Comparison of ENCODE assay signal across 8 cellular contexts in genomic region chrX:47191331-47191730, GRCh38. TPM values are rescaled to one million over a fixed set of nuclear protein-coding genes. Genes with fewer than 3 reads are reported as not detected.
DNase-seq lines count a peak whose midpoint lies in the region; ATAC-seq and TF ChIP-seq lines count a peak whose summit lies in the region.

No MANE protein-coding gene starts in this region.

- H3K9me2 ChIP-seq in GM23248 (ENCODE audit: insufficient read depth) (no peaks in the 10 kb centered on the region), OCI-LY1 (ENCODE audit: low read depth, low read length) (no peaks in the 10 kb centered on the region)

- TF ChIP-seq CTCF in OCI-LY1 (IDR thresholded peaks at IDR 0.05; ENCODE audit: low read length), result no peak
- no peak for TF ChIP-seq CTCF in left ventricle myocardium inferior (IDR thresholded peaks at IDR 0.05; ENCODE audit: borderline replicate concordance)
- TF ChIP-seq CTCF in smooth muscle cell (IDR thresholded peaks at IDR 0.05; ENCODE audit: borderline replicate concordance, insufficient read depth, poor library complexity, severe bottlenecking), result no peak

- H3K27ac ChIP-seq in GM23248, result peak overlapping the region; percentile 58; the same call in 1 of the 2 replicates
- H3K27ac ChIP-seq in OCI-LY1 (ENCODE audit: low read depth, low read length, poor library complexity, severe bottlenecking), result peak overlapping the region; percentile 98
- peak overlapping the region; percentile 33 for H3K27ac ChIP-seq in left ventricle myocardium inferior (replicated peaks)
- H3K27ac ChIP-seq in smooth muscle cell (ENCODE audit: low read depth), result no peak overlapping the region

- H3K4me2 ChIP-seq in GM23248 (ENCODE audit: unreplicated experiment), result peak overlapping the region; percentile 86
- peak overlapping the region; percentile 96 for H3K4me2 ChIP-seq in OCI-LY1 (ENCODE audit: low read length)
- peak overlapping the region; percentile 88 for H3K4me2 ChIP-seq in smooth muscle cell

- H3K4me3 ChIP-seq in GM23248 (peak overlapping the region; percentile 91), OCI-LY1 (ENCODE audit: low read depth, low read length, poor library complexity, severe bottlenecking) (peak overlapping the region; percentile 91), left ventricle myocardium inferior (peak overlapping the region; percentile 71), smooth muscle cell (peak overlapping the region; percentile 62)

- peaks cover 19% of the 10 kb centered on the region; the same call in 1 of the 2 replicates for H3K4me1 ChIP-seq in GM23248 (ENCODE audit: insufficient read depth)
- peaks cover 33% of the 10 kb centered on the region for H3K4me1 ChIP-seq in OCI-LY1 (ENCODE audit: insufficient read depth, low read length, severe bottlenecking)
- H3K4me1 ChIP-seq in left ventricle myocardium inferior, result peaks cover 29% of the 10 kb centered on the region
- peaks cover 16% of the 10 kb centered on the region for H3K4me1 ChIP-seq in smooth muscle cell (ENCODE audit: low read depth)

- H3K36me3 ChIP-seq in GM23248 (ENCODE audit: low read depth) (no peaks in the 10 kb centered on the region), OCI-LY1 (ENCODE audit: insufficient read depth, low read length) (peaks cover 18% of the 10 kb centered on the region), left ventricle myocardium inferior (peaks cover 4% of the 10 kb centered on the region), smooth muscle cell (ENCODE audit: low read depth) (no peaks in the 10 kb centered on the region)

- 1 to 2% methylated on average over 19 to 23 of the region's 26 CpGs for WGBS in GM23248 (ENCODE audit: low coverage in 1 of 2, low lambda C conversion rate in 2 of 2, missing lambda C conversion rate in 2 of 2), 2 experiments
- WGBS in smooth muscle cell (ENCODE audit: low lambda C conversion rate), result 10% methylated on average over 24 of the region's 26 CpGs

- 0 out of 2 replicates have a peak, but pooled peaks cover 6% of the 10 kb centered on the region for H3F3A ChIP-seq in GM23248 (ENCODE audit: insufficient read depth)
- H3F3A ChIP-seq in OCI-LY1 (ENCODE audit: insufficient read depth, low read length), result no peaks in the 10 kb centered on the region
- H3F3A ChIP-seq in smooth muscle cell (ENCODE audit: low read depth), result no peaks in the 10 kb centered on the region

- in situ Hi-C loops in GM23248 (cut with MboI), result no loop called here

- peak overlapping the region; percentile 91 for H2AFZ ChIP-seq in GM23248
- H2AFZ ChIP-seq in OCI-LY1 (ENCODE audit: low read length), result no peak overlapping the region
- H2AFZ ChIP-seq in smooth muscle cell (ENCODE audit: low read depth), result peak overlapping the region; percentile 41

- no peaks in the 10 kb centered on the region for H3K27me3 ChIP-seq in GM23248 (replicated peaks; ENCODE audit: insufficient read depth)
- no peaks in the 10 kb centered on the region for H3K27me3 ChIP-seq in OCI-LY1 (ENCODE audit: insufficient read depth, low read length)
- H3K27me3 ChIP-seq in left ventricle myocardium inferior (ENCODE audit: low read depth), result no peaks in the 10 kb centered on the region
- H3K27me3 ChIP-seq in smooth muscle cell (ENCODE audit: low read depth), result no peaks in the 10 kb centered on the region

- H3K9ac ChIP-seq in GM23248, result peak overlapping the region; percentile 91
- peak overlapping the region; percentile 100 for H3K9ac ChIP-seq in OCI-LY1 (ENCODE audit: low read length)
- peak overlapping the region; percentile 20 for H3K9ac ChIP-seq in smooth muscle cell (ENCODE audit: low read depth)

- ATAC-seq in HG03045 (IDR thresholded peaks at IDR 0.05; ENCODE audit: unreplicated experiment), result no peak

- DNase-seq in GM23248, result peak; percentile 59
- peak; percentile 17 to 19 for DNase-seq in activated T-helper 1 cell treated with anti-CD3 and anti-CD28 coated beads, Interleukin-2, amount 50 U/mL, for 16 hours (ENCODE audit: low read depth in 1 of 2, low spot score in 1 of 2)
- DNase-seq in left ventricle myocardium inferior, result no peak
- DNase-seq in smooth muscle cell (lab: John Stamatoyannopoulos, UW; ENCODE audit: unreplicated experiment), result no peak
- no peak for DNase-seq in superior temporal gyrus (ENCODE audit: extremely low spot score)
- DNase-seq in inferior parietal cortex (ENCODE audit: extremely low spot score), result no peak

- H4K20me1 ChIP-seq in GM23248 (ENCODE audit: insufficient read depth) (no peaks in the 10 kb centered on the region), OCI-LY1 (ENCODE audit: insufficient read depth, low read length) (no peaks in the 10 kb centered on the region), smooth muscle cell (ENCODE audit: low read depth) (peaks cover 22% of the 10 kb centered on the region)

- intact Hi-C loops in left ventricle myocardium inferior (cut with micrococcal nuclease), result loop anchor here (10.0 kb wide), 1 partner anchor 193 kb away; no protein-coding TSS in a partner anchor

- no peaks in the 10 kb centered on the region for H3K9me3 ChIP-seq in GM23248 (ENCODE audit: low read depth)
- no peaks in the 10 kb centered on the region for H3K9me3 ChIP-seq in OCI-LY1 (ENCODE audit: low read length)
- H3K9me3 ChIP-seq in left ventricle myocardium inferior (replicated peaks), result no peaks in the 10 kb centered on the region
- no peaks in the 10 kb centered on the region for H3K9me3 ChIP-seq in smooth muscle cell (replicated peaks; ENCODE audit: low read depth)

- peaks cover 40% of the 10 kb centered on the region for H3K79me2 ChIP-seq in GM23248 (ENCODE audit: insufficient read depth)
- peaks cover 26% of the 10 kb centered on the region for H3K79me2 ChIP-seq in OCI-LY1 (ENCODE audit: insufficient read depth, low read length)
- H3K79me2 ChIP-seq in smooth muscle cell (ENCODE audit: low read depth), result peaks cover 27% of the 10 kb centered on the region

RNA-seq across cellular contexts. Expression of gene UBA1, which starts 2.3 kb away (rescaled TPM):
- 264 and 266 TPM in 2 replicates for total RNA-seq in GM23248 (2014; rRNA removed; shearing (Covaris generic))
- polyA plus RNA-seq in GM23248 (2016; fragmentation: Nextera tagmentation; extraction: Ambion mirVana), result 141 and 146 TPM in 2 replicates
- total RNA-seq in left ventricle myocardium inferior, result 99.8 TPM
- total RNA-seq in smooth muscle cell, result 223 and 233 TPM in 2 replicates
- 243 and 246 TPM in 2 replicates for polyA plus RNA-seq in smooth muscle cell

RNA-seq across cellular contexts. Expression of gene CDK16, which starts 27.1 kb away (rescaled TPM):
- total RNA-seq in GM23248 (2014; rRNA removed; shearing (Covaris generic)), result 89.5 and 97.8 TPM in 2 replicates
- polyA plus RNA-seq in GM23248 (2016; fragmentation: Nextera tagmentation; extraction: Ambion mirVana) (103 and 105 TPM in 2 replicates), smooth muscle cell (269 and 270 TPM in 2 replicates)
- total RNA-seq in left ventricle myocardium inferior (120 TPM), smooth muscle cell (118 and 176 TPM in 2 replicates)

RNA-seq across cellular contexts. Expression of gene USP11, which starts 41.5 kb away (rescaled TPM):
- 30.2 and 36.6 TPM in 2 replicates for total RNA-seq in GM23248 (2014; rRNA removed; shearing (Covaris generic))
- polyA plus RNA-seq in GM23248 (2016; fragmentation: Nextera tagmentation; extraction: Ambion mirVana) (61.4 and 61.5 TPM in 2 replicates), smooth muscle cell (211 and 221 TPM in 2 replicates)
- total RNA-seq in left ventricle myocardium inferior (42.2 TPM), smooth muscle cell (80.6 and 84.0 TPM in 2 replicates)

RNA-seq across cellular contexts. Expression of gene RBM10, which starts 46.3 kb away (rescaled TPM):
- 40.1 and 40.5 TPM in 2 replicates for total RNA-seq in GM23248 (2014; rRNA removed; shearing (Covaris generic))
- polyA plus RNA-seq in GM23248 (2016; fragmentation: Nextera tagmentation; extraction: Ambion mirVana) (28.4 and 30.6 TPM in 2 replicates), smooth muscle cell (39.2 and 42.7 TPM in 2 replicates)
- total RNA-seq in left ventricle myocardium inferior (27.8 TPM), smooth muscle cell (17.6 and 18.3 TPM in 2 replicates)

RNA-seq across cellular contexts. Expression of gene NDUFB11, which starts 46.8 kb away (rescaled TPM):
- total RNA-seq in GM23248 (2014; rRNA removed; shearing (Covaris generic)), result 41.7 and 45.7 TPM in 2 replicates
- polyA plus RNA-seq in GM23248 (2016; fragmentation: Nextera tagmentation; extraction: Ambion mirVana) (123 and 125 TPM in 2 replicates), smooth muscle cell (167 and 178 TPM in 2 replicates)
- total RNA-seq in left ventricle myocardium inferior (171 TPM), smooth muscle cell (67.4 and 82.6 TPM in 2 replicates)

Comparison
In these comparisons a context has a peak if more than half of its experiments do, and no peak if none do; other contexts are left out.
1. DNase-seq: peak in GM23248 (single experiment) and activated T-helper 1 cell treated with anti-CD3 and anti-CD28 coated beads, Interleukin-2, amount 50 U/mL, for 16 hours (2 of 2); none in left ventricle myocardium inferior (single experiment), smooth muscle cell (single experiment), superior temporal gyrus (single experiment) and inferior parietal cortex (single experiment).
2. H3K9ac ChIP-seq: peak in every context shown above with its lines; median percentile 100 in OCI-LY1; 91 in GM23248; 20 in smooth muscle cell.
3. Peak in every context shown above with its lines, with median percentiles within 50 percentile points of each other: H3K4me2 ChIP-seq and H3K4me3 ChIP-seq.